In the genomic region with DNA sequence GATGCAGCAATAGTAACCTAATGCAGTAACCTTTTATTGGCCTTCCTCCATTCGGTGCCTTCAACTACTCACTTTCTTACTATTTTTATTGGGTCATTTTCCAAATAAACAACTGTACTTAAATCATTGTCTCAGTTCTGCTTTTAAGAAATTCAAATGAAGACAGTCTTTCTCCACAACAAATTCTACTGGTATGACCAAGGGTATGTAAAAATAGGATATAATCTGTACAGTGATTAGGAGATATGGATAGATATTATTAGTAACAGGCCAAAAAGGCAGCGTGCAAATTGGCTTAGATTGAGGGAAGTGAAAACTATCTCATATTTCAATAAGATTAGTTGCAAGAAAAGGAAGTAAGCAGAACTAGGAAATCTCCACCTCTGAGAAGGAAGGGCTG, we compare ENCODE assay signal across 10 cellular contexts.
DNase-seq lines count a peak whose midpoint lies in the region; ATAC-seq, FAIRE-seq and TF ChIP-seq lines count a peak whose summit lies in the region.
"Had no signal": no experiment of that assay in that cellular context is flagged by ENCODE, and none has a peak within 500 bp of the region (broad histone marks: within the 10 kb centered on the region; RNA-seq: fewer than 3 reads in every experiment).

No MANE protein-coding gene starts in this region.

- no TSS peak for BruUV-seq in A673 (replicated peaks; lab: Mats Ljungman, UMichigan)

- no peak for DNase-seq in activated B cell treated with CpG ODN at 0.5 μM for 24 hours
- no peak for DNase-seq in activated CD8-positive, alpha-beta T cell treated with anti-CD3 and anti-CD28 coated beads, Interleukin-2, amount 10 ng/mL, durations not matched to agents 7 days and 5 days
- no peak for DNase-seq in NCI-H1417 (lab: John Stamatoyannopoulos, UW)
- DNase-seq in A673 (ENCODE audit: low spot score), result no peak
- DNase-seq in GM19239 (ENCODE audit: insufficient read length, low spot score), result no peak
- DNase-seq: NCI-H2171, T-helper 9 cell had no signal

- no peak overlapping the region for H3K4me3 ChIP-seq in A673 (ENCODE audit: low read depth, low read length, poor library complexity, severe bottlenecking)

- peaks cover 48% of the 10 kb centered on the region for H3K4me1 Mint-ChIP-seq in activated B cell treated with CpG ODN at 0.5 μM for 24 hours
- peaks cover 23% of the 10 kb centered on the region for H3K4me1 Mint-ChIP-seq in activated CD8-positive, alpha-beta T cell treated with anti-CD3 and anti-CD28 coated beads, Interleukin-2, amount 10 ng/mL, durations not matched to agents 7 days and 5 days (ENCODE audit: low read depth)

- CTCF ChIA-PET in activated B cell treated with CpG ODN at 0.5 μM for 24 hours (lab: Charles Lee) (no interaction called here), A673 (lab: Charles Lee) (no interaction called here)
- CTCF ChIA-PET in activated CD8-positive, alpha-beta T cell treated with anti-CD3 and anti-CD28 coated beads, Interleukin-2, amount 10 ng/mL, durations not matched to agents 7 days and 5 days (lab: Charles Lee), result interaction anchor here (1.6 kb wide), 1 partner anchor 10 kb away, joined by 3 read pairs; no protein-coding TSS in a partner anchor

- H3K27me3 Mint-ChIP-seq in activated B cell treated with CpG ODN at 0.5 μM for 24 hours, result no peaks in the 10 kb centered on the region
- no peaks in the 10 kb centered on the region for H3K27me3 Mint-ChIP-seq in activated CD8-positive, alpha-beta T cell treated with anti-CD3 and anti-CD28 coated beads, Interleukin-2, amount 10 ng/mL, durations not matched to agents 7 days and 5 days (ENCODE audit: low read depth)

- TF ChIP-seq CTCF in activated B cell treated with CpG ODN at 0.5 μM for 24 hours (IDR thresholded peaks at IDR 0.05), result no peak
- no peak for TF ChIP-seq CTCF in A673 (conservative IDR thresholded peaks at IDR 0.05; ENCODE audit: low read depth, low read length)

- FAIRE-seq in GM19239 (lab: Jason Lieb, UNC), result no peak

- H3K4me3 Mint-ChIP-seq in activated B cell treated with CpG ODN at 0.5 μM for 24 hours, result peak overlapping the region; percentile 29
- no peak overlapping the region for H3K4me3 Mint-ChIP-seq in activated CD8-positive, alpha-beta T cell treated with anti-CD3 and anti-CD28 coated beads, Interleukin-2, amount 10 ng/mL, durations not matched to agents 7 days and 5 days

- H3K4me1 ChIP-seq in A673 (ENCODE audit: insufficient read depth, low read length, poor library complexity, severe bottlenecking), result no peaks in the 10 kb centered on the region

- H3K9me3 Mint-ChIP-seq in activated B cell treated with CpG ODN at 0.5 μM for 24 hours, result no peaks in the 10 kb centered on the region
- H3K9me3 Mint-ChIP-seq in activated CD8-positive, alpha-beta T cell treated with anti-CD3 and anti-CD28 coated beads, Interleukin-2, amount 10 ng/mL, durations not matched to agents 7 days and 5 days (ENCODE audit: insufficient read depth), result no peaks in the 10 kb centered on the region

- H3K27me3 ChIP-seq in A673 (replicated peaks; ENCODE audit: insufficient read depth, low read depth, low read length, poor library complexity), result no peaks in the 10 kb centered on the region

- H3K27ac Mint-ChIP-seq in activated B cell treated with CpG ODN at 0.5 μM for 24 hours, result peak overlapping the region; percentile 82
- no peak overlapping the region for H3K27ac Mint-ChIP-seq in activated CD8-positive, alpha-beta T cell treated with anti-CD3 and anti-CD28 coated beads, Interleukin-2, amount 10 ng/mL, durations not matched to agents 7 days and 5 days

- intact Hi-C loops in activated B cell treated with CpG ODN at 0.5 μM for 24 hours (cut with micrococcal nuclease), result loop anchor here (1.0 to 2.0 kb wide), 3 partner anchors 11 to 47 kb away; no protein-coding TSS in a partner anchor
- intact Hi-C loops in A673 (cut with micrococcal nuclease; ENCODE audit: unreplicated experiment), result no loop called here

- peaks cover 3% of the 10 kb centered on the region for H3K36me3 Mint-ChIP-seq in activated B cell treated with CpG ODN at 0.5 μM for 24 hours (ENCODE audit: low read depth)
- H3K36me3 Mint-ChIP-seq in activated CD8-positive, alpha-beta T cell treated with anti-CD3 and anti-CD28 coated beads, Interleukin-2, amount 10 ng/mL, durations not matched to agents 7 days and 5 days (ENCODE audit: low read depth), result peaks cover 32% of the 10 kb centered on the region

- POLR2A ChIA-PET in activated B cell treated with CpG ODN at 0.5 μM for 24 hours (lab: Charles Lee) (interaction anchor here (0.6 to 1.2 kb wide), 4 partner anchors 12 to 993 kb away, joined by 3 read pairs; no protein-coding TSS in a partner anchor), A673 (lab: Charles Lee; ENCODE audit: low non-redundant PET) (interaction anchor here (0.5 kb wide), 1 partner anchor 221 kb away, joined by 3 read pairs; no protein-coding TSS in a partner anchor)
- POLR2A ChIA-PET in activated CD8-positive, alpha-beta T cell treated with anti-CD3 and anti-CD28 coated beads, Interleukin-2, amount 10 ng/mL, durations not matched to agents 7 days and 5 days (lab: Charles Lee), result interaction anchor here (0.6 kb wide), 1 partner anchor 388 kb away, joined by 3 read pairs; no protein-coding TSS in a partner anchor

- no peaks in the 10 kb centered on the region for H3K9me3 ChIP-seq in A673 (ENCODE audit: low read depth, low read length, poor library complexity, severe bottlenecking)

- H3K36me3 ChIP-seq in A673 (ENCODE audit: insufficient read depth, low read length, poor library complexity, severe bottlenecking), result no peaks in the 10 kb centered on the region

- peak; percentile 81 for ATAC-seq in GM18519 (IDR thresholded peaks at IDR 0.05; ENCODE audit: low FRiP score, unreplicated experiment)
- peak; percentile 88 for ATAC-seq in GM21529 (IDR thresholded peaks at IDR 0.05; ENCODE audit: unreplicated experiment)
- peak; percentile 84 for ATAC-seq in HG03354 (IDR thresholded peaks at IDR 0.05; ENCODE audit: poor library complexity, severe bottlenecking, unreplicated experiment)
- ATAC-seq in activated B cell treated with CpG ODN at 0.5 μM for 24 hours (ENCODE audit: low read depth), result peak; percentile 78
- no peak for ATAC-seq in activated CD8-positive, alpha-beta T cell treated with anti-CD3 and anti-CD28 coated beads, Interleukin-2, amount 10 ng/mL, durations not matched to agents 7 days and 5 days

- no peak overlapping the region for H3K27ac ChIP-seq in A673 (ENCODE audit: low read depth, low read length, poor library complexity, severe bottlenecking)
